13 cellular contexts compared by ENCODE assay signal in the genomic region with DNA sequence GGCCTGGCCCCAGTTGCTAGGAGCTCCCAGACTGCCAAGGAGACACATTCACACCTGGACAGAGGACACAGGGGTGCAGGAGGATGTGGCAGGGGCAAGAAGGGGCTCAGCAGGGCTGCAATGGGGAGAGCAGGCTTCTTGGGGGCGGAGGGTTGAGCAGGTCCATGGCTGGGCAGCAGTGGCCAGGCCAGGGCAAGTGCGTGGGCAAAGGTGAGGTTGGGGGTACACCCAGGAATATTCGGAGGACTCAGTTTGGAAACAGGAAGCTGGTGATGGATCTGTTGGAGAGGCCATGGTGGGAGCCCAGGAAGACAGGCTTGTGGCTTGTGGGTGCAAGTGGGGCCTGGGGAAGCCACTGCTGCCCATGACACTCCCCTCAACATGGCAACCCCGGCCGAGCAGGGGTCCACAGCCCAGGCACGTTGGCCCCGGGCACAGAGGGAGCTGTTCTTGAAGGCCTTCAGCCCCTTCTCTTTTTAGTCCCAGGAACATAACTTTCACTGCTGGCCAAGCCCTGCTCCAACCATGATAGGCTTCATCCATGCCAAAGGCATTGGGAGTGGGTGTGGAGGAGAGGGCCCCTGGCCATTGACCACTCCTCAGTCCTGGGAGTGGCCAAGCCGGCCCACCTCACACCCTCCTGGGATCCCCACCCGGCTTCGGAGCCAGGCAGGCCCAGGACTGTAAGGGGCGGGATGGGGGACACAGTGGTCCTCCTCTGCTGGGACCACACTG. TPM values are rescaled to one million over a fixed set of nuclear protein-coding genes. Genes with fewer than 3 reads are reported as not detected.
DNase-seq lines count a peak whose midpoint lies in the region; ATAC-seq, FAIRE-seq and TF ChIP-seq lines count a peak whose summit lies in the region.
"Had no signal": no experiment of that assay in that cellular context is flagged by ENCODE, and none has a peak within 500 bp of the region (broad histone marks: within the 10 kb centered on the region; RNA-seq: fewer than 3 reads in every experiment).

No MANE protein-coding gene starts in this region.

- peaks cover 0 to 6% (median 4%) of the 10 kb centered on the region in 4 donors for H3K4me1 Mint-ChIP-seq in CD4-positive, CD25-positive, alpha-beta regulatory T cell
- peaks cover 10% of the 10 kb centered on the region for H3K4me1 Mint-ChIP-seq in chondrocyte (ENCODE audit: low read depth)

- peaks cover 28% of the 10 kb centered on the region for H3K36me3 ChIP-seq in CD4-positive, CD25-positive, alpha-beta regulatory T cell (ENCODE audit: control insufficient read depth, insufficient read depth, low read length)
- peaks cover 3% of the 10 kb centered on the region for H3K36me3 ChIP-seq in osteoblast (ENCODE audit: insufficient read depth, low read length)
- H3K36me3 ChIP-seq: ovary had no signal

- H3K9me3 ChIP-seq in CD4-positive, CD25-positive, alpha-beta regulatory T cell (ENCODE audit: control insufficient read depth in 2 of 2, low read length in 2 of 2) = no peaks in the 10 kb centered on the region
- no peaks in the 10 kb centered on the region for H3K9me3 ChIP-seq in osteoblast (ENCODE audit: low read depth, low read length)
- H3K9me3 ChIP-seq: ovary had no signal

- no peak for TF ChIP-seq POLR2A in GM12892 (IDR thresholded peaks at IDR 0.05; ENCODE audit: low read depth, low read length)

- no peak for ATAC-seq in CD4-positive, CD25-positive, alpha-beta regulatory T cell (ENCODE audit: low read depth in 2 of 2)
- ATAC-seq in HG03378 (IDR thresholded peaks at IDR 0.05; ENCODE audit: unreplicated experiment) (no peak), HG03460 (IDR thresholded peaks at IDR 0.05; ENCODE audit: unreplicated experiment) (no peak)
- ATAC-seq: GM12878 had no signal

- no peak for FAIRE-seq in GM12892 (lab: Jason Lieb, UNC)
- FAIRE-seq in RCC 7860 (lab: Jason Lieb, UNC) = no peak
- FAIRE-seq: GM12878 had no signal

- H2AFZ ChIP-seq in osteoblast (ENCODE audit: low read length) = no peak overlapping the region

- no peak overlapping the region for H3K4me2 ChIP-seq in osteoblast (ENCODE audit: insufficient read depth, low read length)

- H3K36me3 Mint-ChIP-seq in CD4-positive, CD25-positive, alpha-beta regulatory T cell = peaks cover 15% of the 10 kb centered on the region
- peaks cover 15% of the 10 kb centered on the region for H3K36me3 Mint-ChIP-seq in chondrocyte (ENCODE audit: low read depth)

- H3K27me3 ChIP-seq in CD4-positive, CD25-positive, alpha-beta regulatory T cell (ENCODE audit: control insufficient read depth, insufficient read depth, low read length) = no peaks in the 10 kb centered on the region
- no peaks in the 10 kb centered on the region for H3K27me3 ChIP-seq in osteoblast (ENCODE audit: insufficient read depth, low read length)
- H3K27me3 ChIP-seq: ovary had no signal

- no peaks in the 10 kb centered on the region for H3K4me1 ChIP-seq in CD4-positive, CD25-positive, alpha-beta regulatory T cell (ENCODE audit: control insufficient read depth, insufficient read depth, low read length, poor library complexity, severe bottlenecking)
- peaks cover 7% of the 10 kb centered on the region for H3K4me1 ChIP-seq in osteoblast (ENCODE audit: insufficient read depth, low read length)

- no peaks in the 10 kb centered on the region for H3K27me3 Mint-ChIP-seq in CD4-positive, CD25-positive, alpha-beta regulatory T cell
- H3K27me3 Mint-ChIP-seq in chondrocyte (ENCODE audit: low read depth) = no peaks in the 10 kb centered on the region

- no peak for DNase-seq in CD4-positive, CD25-positive, alpha-beta regulatory T cell
- DNase-seq in GM12892 (ENCODE audit: insufficient read length) (peak; percentile 17), chondrocyte (ENCODE audit: low spot score) (peak; percentile 73), osteoblast (ENCODE audit: insufficient read length, low spot score, missing footprints) (peak; percentile 76), RCC 7860 (ENCODE audit: low spot score) (no peak), foreskin fibroblast (no peak)
- DNase-seq: cerebellar nuclear complex, kidney glomerular epithelial cell, NCI-H1048 had no signal

- peak overlapping the region in 2 of 3 donors; percentile 56 to 71 for H3K27ac Mint-ChIP-seq in CD4-positive, CD25-positive, alpha-beta regulatory T cell
- peak overlapping the region; percentile 17 for H3K27ac Mint-ChIP-seq in chondrocyte (ENCODE audit: unreplicated experiment)

- no peak overlapping the region for H3K4me3 Mint-ChIP-seq in CD4-positive, CD25-positive, alpha-beta regulatory T cell
- H3K4me3 Mint-ChIP-seq in chondrocyte (ENCODE audit: unreplicated experiment) = no peak overlapping the region

- no peaks in the 10 kb centered on the region for H3K79me2 ChIP-seq in osteoblast (ENCODE audit: insufficient read depth, low read length)

- peaks cover 0 to 14% (median 0%) of the 10 kb centered on the region in 7 donors for H3K9me3 Mint-ChIP-seq in CD4-positive, CD25-positive, alpha-beta regulatory T cell
- no peaks in the 10 kb centered on the region for H3K9me3 Mint-ChIP-seq in chondrocyte (ENCODE audit: low read depth)

- H3K4me3 ChIP-seq in CD4-positive, CD25-positive, alpha-beta regulatory T cell (ENCODE audit: low read depth, low read length) = no peak overlapping the region
- H3K4me3 ChIP-seq in osteoblast (ENCODE audit: insufficient read depth, low read length) (no peak overlapping the region), foreskin fibroblast (ENCODE audit: low read depth in 1 of 2, low read length in 2 of 2) (no peak overlapping the region)
- H3K4me3 ChIP-seq: GM12878, ovary had no signal

- no peak for TF ChIP-seq CTCF in chondrocyte (IDR thresholded peaks at IDR 0.05)
- TF ChIP-seq CTCF in osteoblast (IDR thresholded peaks at IDR 0.05; ENCODE audit: extremely low read depth, low read depth, low read length) = no peak
- no peak for TF ChIP-seq CTCF in foreskin fibroblast (IDR thresholded peaks at IDR 0.05; ENCODE audit: low read depth, low read length)

- no peaks in the 10 kb centered on the region for H4K20me1 ChIP-seq in osteoblast (ENCODE audit: insufficient read depth, low read length)

- H3K27ac ChIP-seq in CD4-positive, CD25-positive, alpha-beta regulatory T cell (ENCODE audit: insufficient read depth, low read length, poor library complexity, severe bottlenecking) = no peak overlapping the region
- H3K27ac ChIP-seq in osteoblast (ENCODE audit: low read depth, low read length) = no peak overlapping the region
- H3K27ac ChIP-seq: ovary had no signal

RNA-seq across cellular contexts. Expression of gene TSPAN3, which starts 33.3 kb away (rescaled TPM):
- total RNA-seq in CD4-positive, CD25-positive, alpha-beta regulatory T cell = 5.4 TPM
- 10 to 100 TPM; 19.2 to 31.0 (median 27.2) TPM for polyA plus RNA-seq in CD4-positive, CD25-positive, alpha-beta regulatory T cell
- 42.1 TPM for polyA plus RNA-seq in GM12892 (2012; ENCODE audit: missing spikeins)
- total RNA-seq in chondrocyte = 242 to 333 TPM (median 250 TPM) in 3 replicates
- total RNA-seq in osteoblast = 203 and 235 TPM in 2 replicates

RNA-seq across cellular contexts. Expression of gene PSTPIP1, which starts 42.7 kb away (rescaled TPM):
- 169 TPM for total RNA-seq in CD4-positive, CD25-positive, alpha-beta regulatory T cell
- 10 to 100 TPM; 41.3 to 69.2 (median 45.7) TPM for polyA plus RNA-seq in CD4-positive, CD25-positive, alpha-beta regulatory T cell
- polyA plus RNA-seq in GM12892 (2012; ENCODE audit: missing spikeins) = 6.4 TPM
- total RNA-seq in chondrocyte (not detected in 3 replicates), osteoblast (not detected in 2 replicates)

Comparison
In these comparisons a context has a peak if more than half of its experiments do, and no peak if none do; other contexts are left out.
1. DNase-seq: peak in GM12892 (single experiment), chondrocyte (single experiment) and osteoblast (single experiment); none in CD4-positive, CD25-positive, alpha-beta regulatory T cell (0 of 3), RCC 7860 (single experiment) and foreskin fibroblast (0 of 2).
2. RNA of gene TSPAN3, which starts 33.3 kb away (total RNA-seq): 242 to 333 TPM in chondrocyte and 203 to 235 TPM in osteoblast; 5.4 TPM in CD4-positive, CD25-positive, alpha-beta regulatory T cell (single experiment); every median in the first group is over 10 times any median in the second.
3. RNA of gene PSTPIP1, which starts 42.7 kb away (total RNA-seq): 169 TPM in CD4-positive, CD25-positive, alpha-beta regulatory T cell (single experiment); not detected in chondrocyte and not detected in osteoblast; every median in the first group is over 100 times any median in the second.